10 cellular contexts compared by ENCODE assay signal in genomic region chr11:102589047-102589459, GRCh38. TPM values are rescaled to one million over a fixed set of nuclear protein-coding genes. Genes with fewer than 3 reads are reported as not detected.
DNase-seq lines count a peak whose midpoint lies in the region; ATAC-seq, FAIRE-seq and TF ChIP-seq lines count a peak whose summit lies in the region.
"Had no signal": no experiment of that assay in that cellular context is flagged by ENCODE, and none has a peak within 500 bp of the region (broad histone marks: within the 10 kb centered on the region; RNA-seq: fewer than 3 reads in every experiment).

No MANE protein-coding gene starts in this region.

- FAIRE-seq in H54 (lab: Jason Lieb, UNC), result no peak
- FAIRE-seq: bronchial epithelial cell had no signal

- intact Hi-C loops in head of caudate nucleus (cut with DNase I) (no loop called here), sciatic nerve (cut with DNase I) (no loop called here)

- DNase-seq in head of caudate nucleus (peak in 34 of 42 donors; percentile 19 to 82 (median 48)), sciatic nerve (ENCODE audit: low spot score) (no peak), DMS79 (lab: John Stamatoyannopoulos, UW) (no peak), H54 (ENCODE audit: insufficient read length, low spot score) (no peak)
- DNase-seq: hypothalamus, NCI-H1092 treated with DMSO at 0.1 percent for 48 hours had no signal

- ATAC-seq in GM18867 (IDR thresholded peaks at IDR 0.05; ENCODE audit: unreplicated experiment), result peak; percentile 60
- ATAC-seq in GM21528 (IDR thresholded peaks at IDR 0.05; ENCODE audit: low FRiP score, unreplicated experiment), result peak; percentile 69
- ATAC-seq in HG03457 (IDR thresholded peaks at IDR 0.05; ENCODE audit: unreplicated experiment), result peak; percentile 54
- no peak for ATAC-seq in sciatic nerve

- no peak for TF ChIP-seq POLR2A in H54 (IDR thresholded peaks at IDR 0.05; ENCODE audit: low read depth, low read length)

RNA-seq across cellular contexts. Expression of gene MMP20, which starts 36.1 kb away (rescaled TPM):
- not detected for total RNA-seq in sciatic nerve
- total RNA-seq: bronchial epithelial cell had no signal

RNA-seq across cellular contexts. Expression of gene MMP7, which starts 58.5 kb away (rescaled TPM):
- not detected for total RNA-seq in sciatic nerve
- total RNA-seq: bronchial epithelial cell had no signal

Comparison
In these comparisons a context has a peak if more than half of its experiments do, and no peak if none do; other contexts are left out.
1. DNase-seq: peak in head of caudate nucleus (34 of 42); none in sciatic nerve (single experiment), DMS79 (single experiment) and H54 (single experiment).